Comparison of ENCODE assay signal across 22 cellular contexts in genomic region chr2:102983786-102984185, GRCh38.
"Had no signal": no experiment of that assay in that cellular context is flagged by ENCODE, and none has a peak within 500 bp of the region (broad histone marks: within the 10 kb centered on the region; RNA-seq: fewer than 3 reads in every experiment).

No MANE protein-coding gene starts in this region.

- H3K27ac ChIP-seq: heart right ventricle, psoas muscle, right lobe of liver, spleen, testis, tibial nerve, upper lobe of right lung, vagina had no signal

- DNase-seq: effector CD4-positive, alpha-beta T cell; endodermal cell; heart right ventricle; hypothalamus; islet precursor cell; mammary epithelial cell; naive thymus-derived CD4-positive, alpha-beta T cell; nephron progenitor cell; psoas muscle; retina; right lobe of liver; spleen; stimulated activated CD4-positive, alpha-beta T cell treated with anti-CD3 and anti-CD28 coated beads, Interleukin-15, amount 100 ng/mL, for 24 hours; stimulated activated CD4-positive, alpha-beta T cell treated with anti-CD3 and anti-CD28 coated beads, Interleukin-1b, Interleukin-23, amount 100 ng/mL, for 48 hours; stimulated activated CD4-positive, alpha-beta T cell treated with anti-CD3 and anti-CD28 coated beads, Interleukin-4, amount 100 ng/mL, for 4 hours; stimulated activated naive B cell treated with anti-CD40 and anti-IgM and Interleukin-4, amounts not matched to agents 10 μg/mL and 1 μg/mL and 100 μg/mL, for 72 hours; stimulated activated naive CD8-positive, alpha-beta T cell treated with anti-CD3 and anti-CD28 coated beads, Interleukin-15, amount 100 ng/mL, for 72 hours; testis; upper lobe of right lung had no signal

- ATAC-seq: heart right ventricle; left lobe of liver; naive thymus-derived CD4-positive, alpha-beta T cell; psoas muscle; right lobe of liver; stimulated activated naive B cell treated with anti-CD40 and anti-IgM and Interleukin-4, amounts not matched to agents 10 μg/mL and 1 μg/mL and 100 μg/mL, for 72 hours; stimulated activated naive CD8-positive, alpha-beta T cell treated with anti-CD3 and anti-CD28 coated beads, Interleukin-15, amount 100 ng/mL, for 72 hours; upper lobe of right lung had no signal

- H3K27me3 ChIP-seq: right lobe of liver, spleen, testis, tibial nerve, upper lobe of right lung, vagina had no signal

- H3K4me1 ChIP-seq: heart right ventricle, psoas muscle, right lobe of liver, spleen, testis, tibial nerve, upper lobe of right lung, vagina had no signal
